Comparison of ENCODE assay signal across 1 cellular context in genomic region chr18:48274301-48274700, GRCh38.
TF ChIP-seq lines count a peak whose summit lies in the region.

No MANE protein-coding gene starts in this region.

TF ChIP-seq in GM23338, 12 proteins besides CTCF, POLR2A, EP300 and RAD21 (continued from another document):
- TF ChIP-seq ZNF462 (CRISPR knock-in tag; IDR thresholded peaks at IDR 0.05) = no peak
